Comparison of ENCODE assay signal across 30 cellular contexts in the genomic region with DNA sequence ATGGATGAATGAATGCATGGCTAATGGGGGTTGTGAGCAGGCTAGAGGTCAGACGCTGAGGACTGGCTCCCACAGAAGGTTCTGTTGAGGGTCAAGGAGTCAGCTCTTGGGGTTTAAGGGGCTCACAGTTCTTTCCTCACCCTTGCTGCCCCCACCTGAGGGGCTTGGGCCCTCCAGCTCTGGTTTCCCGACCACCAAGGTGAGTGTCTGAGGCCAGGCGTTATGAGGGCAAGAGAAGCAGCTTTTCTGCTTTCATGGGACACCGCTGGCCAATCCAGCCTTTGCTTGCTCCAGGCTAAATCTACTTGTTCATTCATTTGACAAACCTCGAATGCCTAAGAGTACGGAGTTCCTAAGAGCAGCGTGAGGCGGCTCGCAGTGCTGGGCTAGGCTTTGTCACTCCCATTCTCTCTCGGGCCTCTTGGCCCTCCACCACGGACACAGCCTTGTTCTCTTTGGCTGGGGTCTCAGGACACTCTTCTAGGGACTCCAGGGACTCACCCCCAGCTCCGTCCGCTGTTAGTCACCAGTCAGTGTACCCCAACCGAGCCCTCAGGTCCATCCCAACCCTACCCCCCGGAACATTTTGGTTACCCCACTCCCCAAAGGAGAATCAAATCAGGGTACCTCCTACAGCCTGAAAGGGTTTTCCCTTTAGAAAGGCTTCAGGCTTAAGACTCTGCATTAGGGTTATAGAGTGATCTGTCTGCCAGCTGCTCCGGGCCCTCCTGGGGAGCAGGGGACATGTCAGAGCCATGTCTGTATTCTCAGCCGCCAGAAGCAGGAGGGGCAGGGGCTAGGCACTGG.
DNase-seq lines count a peak whose midpoint lies in the region; ATAC-seq, FAIRE-seq and TF ChIP-seq lines count a peak whose summit lies in the region.
"Had no signal": no experiment of that assay in that cellular context is flagged by ENCODE, and none has a peak within 500 bp of the region (broad histone marks: within the 10 kb centered on the region; RNA-seq: fewer than 3 reads in every experiment).

No MANE protein-coding gene starts in this region.

- DNase-seq in DMS 273 (lab: John Stamatoyannopoulos, UW; ENCODE audit: unreplicated experiment) (peak; percentile 19), DMS 273 treated with DMSO at 0.1 percent for 48 hours (lab: John Stamatoyannopoulos, UW) (no peak), GM23338 (ENCODE audit: low spot score) (no peak), H1 (ENCODE audit: low read depth in 1 of 2, low spot score in 2 of 2) (peak in 1 of 2 experiments; percentile 38), retina (peak; percentile 47), inferior parietal cortex (ENCODE audit: extremely low spot score) (no peak)
- DNase-seq: activated CD4-positive, alpha-beta memory T cell treated with anti-CD3 and anti-CD28 coated beads, Interleukin-2, amount 10 ng/mL, durations not matched to agents 7 days and 5 days; activated CD4-positive, CD25-positive, alpha-beta regulatory T cell treated with anti-CD3 and anti-CD28 coated beads, Interleukin-2, amount 50 U/mL, for 72 hours; activated T-cell treated with anti-CD3 and anti-CD28 coated beads, Interleukin-2, amount 50 U/mL, for 24 hours; body of pancreas; Calu3; cerebellar nuclear complex; dorsolateral prefrontal cortex; naive thymus-derived CD8-positive, alpha-beta T cell; NCI-H146; NCI-H2107; NCI-H526; SIG-M5; stimulated activated CD4-positive, alpha-beta T cell treated with anti-CD3 and anti-CD28 coated beads, Interleukin-2, amount 100 ng/mL, for 48 hours; substantia nigra; upper lobe of left lung had no signal

- H2BK15ac ChIP-seq in H1 (ENCODE audit: low read length), result no peak overlapping the region

- no peak overlapping the region for H2BK20ac ChIP-seq in H1 (ENCODE audit: low read length)

- H3K18ac ChIP-seq in H1 (ENCODE audit: extremely low read depth, low read length), result no peak overlapping the region

- FAIRE-seq in H1 (lab: Jason Lieb, UNC), result no peak
- FAIRE-seq: endothelial cell of umbilical vein, GM12878, keratinocyte, RCC 7860, TTC549 had no signal

- H4K8ac ChIP-seq in H1 (ENCODE audit: extremely low read depth, insufficient read depth, low read length), result no peak overlapping the region

- H2BK5ac ChIP-seq in H1 (ENCODE audit: low read depth, low read length), result no peak overlapping the region

- H2AFZ ChIP-seq in GM23338 (no peak overlapping the region), H1 (ENCODE audit: low read length) (no peak overlapping the region)

- no peaks in the 10 kb centered on the region for H3K9me2 ChIP-seq in GM23338 (ENCODE audit: insufficient read depth)

- H2BK120ac ChIP-seq in H1 (replicated peaks; ENCODE audit: low read depth, low read length), result no peak overlapping the region

- H3K79me1 ChIP-seq in H1 (ENCODE audit: low read depth, low read length), result no peaks in the 10 kb centered on the region

- no peaks in the 10 kb centered on the region for H3K4me1 Mint-ChIP-seq in GM23338
- H3K4me1 Mint-ChIP-seq: activated CD4-positive, alpha-beta memory T cell treated with anti-CD3 and anti-CD28 coated beads, Interleukin-2, amount 10 ng/mL, durations not matched to agents 7 days and 5 days; naive thymus-derived CD8-positive, alpha-beta T cell had no signal

- H3K4me2 ChIP-seq in GM23338 (no peak overlapping the region), H1 (ENCODE audit: insufficient read depth in 1 of 2, low read depth in 2 of 2, low read length in 2 of 2) (no peak overlapping the region)

- no peak overlapping the region for H3K27ac Mint-ChIP-seq in GM23338
- H3K27ac Mint-ChIP-seq: activated CD4-positive, alpha-beta memory T cell treated with anti-CD3 and anti-CD28 coated beads, Interleukin-2, amount 10 ng/mL, durations not matched to agents 7 days and 5 days; activated T-cell treated with anti-CD3 and anti-CD28 coated beads, Interleukin-2, amount 50 U/mL, for 24 hours; naive thymus-derived CD8-positive, alpha-beta T cell; T-helper 1 cell treated with Interleukin-12 subunit alpha and Interleukin-12 subunit beta and Interleukin-4 antibody, amounts not matched to agents 30 μg/mL and 1 μg/mL, for 36 hours had no signal

- no peak overlapping the region for H4K91ac ChIP-seq in H1 (replicated peaks; ENCODE audit: insufficient read length, low read length)

- H3K4ac ChIP-seq in H1 (replicated peaks; ENCODE audit: insufficient read length, low read depth, low read length), result peak overlapping the region; percentile 29

- H3K36me3 ChIP-seq in GM23338 (ENCODE audit: insufficient read depth), result no peaks in the 10 kb centered on the region
- no peaks in the 10 kb centered on the region for H3K36me3 ChIP-seq in H1 (ENCODE audit: control insufficient read depth in 2 of 4, insufficient read depth in 4 of 4, low read length in 3 of 4)
- H3K36me3 ChIP-seq: upper lobe of left lung had no signal

- H2AK5ac ChIP-seq in H1 (ENCODE audit: low read depth, low read length), result no peak overlapping the region

- CTCF ChIA-PET in H1 (lab: Charles Lee; ENCODE audit: partially characterized antibody), result no interaction called here

- no peak overlapping the region for H3K4me3 ChIP-seq in GM23338
- no peak overlapping the region for H3K4me3 ChIP-seq in H1 (ENCODE audit: extremely low read depth in 1 of 4, insufficient read depth in 2 of 4, low read depth in 3 of 4, low read length in 4 of 4)
- H3K4me3 ChIP-seq: body of pancreas, dorsolateral prefrontal cortex, GM12878, upper lobe of left lung had no signal

- POLR2A ChIA-PET in H1 (lab: Charles Lee; ENCODE audit: partially characterized antibody), result no interaction called here

- no peak for TF ChIP-seq EP300 in H1 (IDR thresholded peaks at IDR 0.05; ENCODE audit: borderline replicate concordance in 1 of 2, low read depth in 2 of 2, low read length in 2 of 2)

- H3K4me1 ChIP-seq in GM23338 (ENCODE audit: insufficient read depth), result no peaks in the 10 kb centered on the region
- H3K4me1 ChIP-seq in H1 (replicated peaks in 1 of 4; ENCODE audit: control insufficient read depth in 3 of 4, insufficient read depth in 4 of 4, low read length in 3 of 4), result no peaks in the 10 kb centered on the region; a peak in 1 of 7 replicates
- H3K4me1 ChIP-seq: body of pancreas, upper lobe of left lung had no signal

- no peak overlapping the region for H3K9ac ChIP-seq in H1 (replicated peaks in 1 of 4; ENCODE audit: extremely low read depth in 1 of 4, low read depth in 3 of 4, low read length in 3 of 4)

- no peak overlapping the region for H2BK12ac ChIP-seq in H1 (ENCODE audit: low read depth, low read length)

- H3K27me3 ChIP-seq in GM23338 (ENCODE audit: insufficient read depth) (no peaks in the 10 kb centered on the region), H1 (replicated peaks in 1 of 4; ENCODE audit: control insufficient read depth in 3 of 4, extremely low read depth in 1 of 4, insufficient read depth in 3 of 4, low read length in 3 of 4) (peaks cover 0 to 2% (median 0%) of the 10 kb centered on the region in 4 experiments; a peak in 2 of 7 replicates)
- H3K27me3 ChIP-seq: body of pancreas, upper lobe of left lung had no signal

- no peak overlapping the region for H3K56ac ChIP-seq in H1 (replicated peaks; ENCODE audit: insufficient read length, low read depth, low read length)

- no peaks in the 10 kb centered on the region for H3K9me3 ChIP-seq in H1 (ENCODE audit: insufficient read depth in 2 of 2, low read depth in 1 of 2, low read length in 1 of 2)
- H3K9me3 ChIP-seq: body of pancreas, upper lobe of left lung had no signal

- no peak overlapping the region for H3K14ac ChIP-seq in H1 (ENCODE audit: insufficient read length)

- H3K27ac ChIP-seq in GM23338 (ENCODE audit: low read depth) (no peak overlapping the region), H1 (ENCODE audit: low read depth, low read length) (no peak overlapping the region)
- H3K27ac ChIP-seq: 22Rv1, body of pancreas, dorsolateral prefrontal cortex, upper lobe of left lung had no signal

- TF ChIP-seq CTCF in GM23338 (conservative IDR thresholded peaks at IDR 0.05; ENCODE audit: low read depth in 2 of 2), result no peak
- no peak for TF ChIP-seq CTCF in H1 (IDR thresholded peaks at IDR 0.05; ENCODE audit: control extremely low read depth in 1 of 3, insufficient read depth in 1 of 3, low read depth in 1 of 3, low read length in 3 of 3)

- no peak overlapping the region for H3K4me3 Mint-ChIP-seq in GM23338
- H3K4me3 Mint-ChIP-seq: activated CD4-positive, alpha-beta memory T cell treated with anti-CD3 and anti-CD28 coated beads, Interleukin-2, amount 10 ng/mL, durations not matched to agents 7 days and 5 days; activated T-cell treated with anti-CD3 and anti-CD28 coated beads, Interleukin-2, amount 50 U/mL, for 24 hours; naive thymus-derived CD8-positive, alpha-beta T cell; T-helper 1 cell treated with Interleukin-12 subunit alpha and Interleukin-12 subunit beta and Interleukin-4 antibody, amounts not matched to agents 30 μg/mL and 1 μg/mL, for 36 hours had no signal

- H3K79me2 ChIP-seq in GM23338 (replicated peaks; ENCODE audit: insufficient read depth) (no peaks in the 10 kb centered on the region), H1 (ENCODE audit: control insufficient read depth in 1 of 2, insufficient read depth in 2 of 2, low read length in 2 of 2) (no peaks in the 10 kb centered on the region)

- WGBS in H1 (ENCODE audit: extremely low coverage in 1 of 2, insufficient coverage in 1 of 2, insufficient read length in 1 of 2, insufficient replicate concordance in 2 of 2, low coverage in 1 of 2, low lambda C conversion rate in 2 of 2, missing lambda C conversion rate in 1 of 2), 2 experiments, result 92% methylated on average over 17 of the region's 17 CpGs; no CpG with 5 or more reads in 1 of the 2 experiments

- H3K36me3 Mint-ChIP-seq in GM23338 (ENCODE audit: low read depth), result no peaks in the 10 kb centered on the region; the same call in 2 of the 3 replicates
- H3K36me3 Mint-ChIP-seq: naive thymus-derived CD8-positive, alpha-beta T cell had no signal

- TF ChIP-seq POLR2A in H1 (IDR thresholded peaks at IDR 0.05; ENCODE audit: control extremely low read depth in 1 of 2, low read depth in 2 of 2, low read length in 2 of 2) (no peak), GM18505 (IDR thresholded peaks at IDR 0.05; ENCODE audit: borderline replicate concordance, extremely low read depth, insufficient read depth, insufficient read length) (no peak)

- H3F3A ChIP-seq in GM23338 (replicated peaks; ENCODE audit: low read depth), result no peaks in the 10 kb centered on the region

- H4K5ac ChIP-seq in H1 (ENCODE audit: insufficient read length, low read depth, low read length), result no peak overlapping the region

- peak; percentile 49; the same call in 2 of the 3 replicates for ATAC-seq in GM23338
- no peak for ATAC-seq in GM21367 (IDR thresholded peaks at IDR 0.05; ENCODE audit: unreplicated experiment)
- no peak for ATAC-seq in GM18505 (IDR thresholded peaks at IDR 0.05; ENCODE audit: unreplicated experiment)
- ATAC-seq: body of pancreas; GM12878; naive thymus-derived CD8-positive, alpha-beta T cell had no signal

- TF ChIP-seq RAD21 in H1 (IDR thresholded peaks at IDR 0.05 in 1 of 2, conservative IDR thresholded peaks at IDR 0.05 in 1 of 2; ENCODE audit: low read depth in 2 of 2, low read length in 2 of 2), result no peak

- H3K23me2 ChIP-seq in H1 (ENCODE audit: low read depth, low read length), result no peaks in the 10 kb centered on the region

- no peaks in the 10 kb centered on the region for H4K20me1 ChIP-seq in GM23338 (replicated peaks; ENCODE audit: insufficient read depth)
- no peaks in the 10 kb centered on the region for H4K20me1 ChIP-seq in H1 (replicated peaks in 1 of 2; ENCODE audit: control insufficient read depth in 1 of 2, insufficient read depth in 2 of 2, low read length in 2 of 2)

- no peaks in the 10 kb centered on the region; the same call in 2 of the 3 replicates for H3K9me3 Mint-ChIP-seq in GM23338
- H3K9me3 Mint-ChIP-seq: activated CD4-positive, alpha-beta memory T cell treated with anti-CD3 and anti-CD28 coated beads, Interleukin-2, amount 10 ng/mL, durations not matched to agents 7 days and 5 days; activated T-cell treated with anti-CD3 and anti-CD28 coated beads, Interleukin-2, amount 50 U/mL, for 24 hours; naive thymus-derived CD8-positive, alpha-beta T cell; T-helper 1 cell treated with Interleukin-12 subunit alpha and Interleukin-12 subunit beta and Interleukin-4 antibody, amounts not matched to agents 30 μg/mL and 1 μg/mL, for 36 hours had no signal

- peaks cover 3% of the 10 kb centered on the region for H3K27me3 Mint-ChIP-seq in GM23338 (ENCODE audit: insufficient read depth, low read depth, poor library complexity)

- H3K23ac ChIP-seq in H1 (ENCODE audit: insufficient read length), result no peak overlapping the region

Comparison
In these comparisons a context has a peak if more than half of its experiments do, and no peak if none do; other contexts are left out.
1. DNase-seq: peak in DMS 273 (single experiment) and retina (single experiment); none in DMS 273 treated with DMSO at 0.1 percent for 48 hours (single experiment), GM23338 (single experiment) and inferior parietal cortex (single experiment).